In the genomic region with DNA sequence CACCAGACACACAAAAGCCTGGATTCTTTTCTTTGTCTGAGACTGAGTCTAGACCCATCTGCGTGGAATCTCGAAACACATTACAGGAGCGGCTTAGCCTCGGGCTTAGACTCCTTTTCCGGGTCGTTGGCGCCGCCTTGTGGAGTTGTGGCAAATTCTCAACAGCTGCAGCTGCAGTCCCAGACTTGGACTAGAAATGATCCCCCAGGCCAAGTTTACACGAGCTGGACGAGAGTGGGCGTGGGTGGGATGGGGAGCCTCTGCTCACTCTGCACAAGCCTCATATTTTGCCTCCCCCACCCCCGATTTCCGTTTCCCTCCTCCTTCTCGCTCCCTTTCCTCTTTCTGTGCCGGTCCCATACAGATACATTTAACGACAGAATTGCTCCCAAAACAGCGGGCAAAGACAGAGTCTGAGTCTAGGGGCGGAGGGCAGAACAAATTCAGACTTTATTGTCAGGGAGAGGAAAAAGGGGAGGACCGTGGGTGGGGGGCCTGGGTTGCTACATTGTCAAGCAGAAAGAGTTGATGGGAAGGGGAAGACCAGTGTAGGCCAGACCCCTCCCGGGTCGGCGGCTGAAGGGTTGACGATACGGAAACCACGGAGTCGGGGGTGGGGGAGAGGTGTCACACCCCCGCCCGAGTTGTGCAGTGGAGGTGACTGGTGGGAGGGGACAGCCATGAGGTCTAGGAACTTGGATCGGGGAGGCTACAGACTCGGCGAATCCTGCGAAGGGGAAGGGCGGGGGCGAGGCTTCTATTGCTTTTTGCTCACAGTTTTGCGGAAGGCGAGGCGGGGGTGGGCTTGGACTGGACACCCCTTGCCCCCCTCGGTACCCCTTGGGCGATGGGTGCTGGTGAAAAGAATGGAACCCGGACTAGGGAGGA, we compare ENCODE assay signal across 9 cellular contexts. TPM values are rescaled to one million over a fixed set of nuclear protein-coding genes. Genes with fewer than 3 reads are reported as not detected.
A peak's percentile ranks its signal among the peaks of the same experiment; 100 is the strongest.
DNase-seq lines count a peak whose midpoint lies in the region; ATAC-seq and TF ChIP-seq lines count a peak whose summit lies in the region.
"Had no signal": no experiment of that assay in that cellular context is flagged by ENCODE, and none has a peak within 500 bp of the region (broad histone marks: within the 10 kb centered on the region; RNA-seq: fewer than 3 reads in every experiment).

No MANE protein-coding gene starts in this region.

- DNase-seq in DMS 273 treated with DMSO at 0.1 percent for 48 hours (lab: John Stamatoyannopoulos, UW) (peak; percentile 54), Kasumi-1 (lab: John Stamatoyannopoulos, UW) (peak; percentile 93 to 94), RWPE1 (ENCODE audit: low spot score) (peak; percentile 74), foreskin keratinocyte (peak in 1 of 2 donors; percentile 68)
- DNase-seq in activated T-helper 9 cell treated with anti-CD3 and anti-CD28 coated beads, Interleukin-2, amount 50 U/mL, for 16 hours (ENCODE audit: low read depth), result peak; percentile 80

- POLR2A ChIA-PET in RWPE1 (lab: Yijun Ruan, JAX; ENCODE audit: low non-redundant PET), result no interaction called here

- peaks cover 11% of the 10 kb centered on the region for H3K4me1 ChIP-seq in foreskin keratinocyte
- peaks cover 66 to 72% of the 10 kb centered on the region in 2 experiments for H3K4me1 ChIP-seq in neutrophil (ENCODE audit: control insufficient read depth in 1 of 2, insufficient read depth in 1 of 2, low read depth in 1 of 2, low read length in 1 of 2)
- H3K4me1 ChIP-seq in stomach smooth muscle (ENCODE audit: control insufficient read depth, insufficient read depth, low read length), result peaks cover 36% of the 10 kb centered on the region

- H3K36me3 ChIP-seq in neutrophil (no peaks in the 10 kb centered on the region), stomach smooth muscle (ENCODE audit: control insufficient read depth in 2 of 2, insufficient read depth in 2 of 2, low read length in 2 of 2) (peaks cover 0 to 2% of the 10 kb centered on the region in 2 donors)

- H3K27me3 ChIP-seq in foreskin keratinocyte (no peaks in the 10 kb centered on the region), neutrophil (no peaks in the 10 kb centered on the region), stomach smooth muscle (ENCODE audit: control insufficient read depth in 1 of 2, insufficient read depth in 2 of 2, low read length in 2 of 2) (no peaks in the 10 kb centered on the region)

- peak; percentile 87 for TF ChIP-seq CTCF in RWPE1 (conservative IDR thresholded peaks at IDR 0.05; ENCODE audit: low read depth)
- TF ChIP-seq CTCF in foreskin keratinocyte (conservative IDR thresholded peaks at IDR 0.05), result peak; percentile 91
- peak; percentile 83 for TF ChIP-seq CTCF in neutrophil (IDR thresholded peaks at IDR 0.05)

- CTCF ChIA-PET in RWPE1 (lab: Yijun Ruan, JAX), result interaction anchor here (0.6 to 1.2 kb wide), 4 partner anchors 9 to 152 kb away, joined by 3 to 5 read pairs (median 4); no protein-coding TSS in a partner anchor

- no peaks in the 10 kb centered on the region for H3K9me3 ChIP-seq in neutrophil
- no peaks in the 10 kb centered on the region for H3K9me3 ChIP-seq in stomach smooth muscle (ENCODE audit: control insufficient read depth in 2 of 2, low read length in 2 of 2)

- peak overlapping the region; percentile 13 for H3K27ac ChIP-seq in RWPE1
- H3K27ac ChIP-seq in foreskin keratinocyte, result no peak overlapping the region
- peak overlapping the region; percentile 65 for H3K27ac ChIP-seq in neutrophil
- H3K27ac ChIP-seq in stomach smooth muscle (ENCODE audit: low read length), result peak overlapping the region; percentile 6

- H3K4me3 ChIP-seq in neutrophil (ENCODE audit: low read depth in 1 of 2, low read length in 1 of 2), result peak overlapping the region; percentile 49 to 54
- peak overlapping the region in 1 of 2 donors; percentile 55 for H3K4me3 ChIP-seq in stomach smooth muscle (ENCODE audit: low read length in 2 of 2)

- H3K9ac ChIP-seq in stomach smooth muscle (ENCODE audit: low read length in 2 of 2), result peak overlapping the region; percentile 16 to 55

- ATAC-seq in GM21576 (IDR thresholded peaks at IDR 0.05; ENCODE audit: unreplicated experiment), result peak; percentile 66
- peak; percentile 71 for ATAC-seq in foreskin keratinocyte

RNA-seq across cellular contexts. Expression of a gene that starts 4.7 kb away (rescaled TPM):
- 0.07 and 0.10 TPM in 2 replicates for total RNA-seq in foreskin keratinocyte
- 0.07 TPM in 2 replicates for polyA plus RNA-seq in foreskin keratinocyte
- total RNA-seq: temporal lobe had no signal

RNA-seq across cellular contexts. Expression of a gene that starts 15.6 kb away (rescaled TPM):
- total RNA-seq in foreskin keratinocyte, result 29.8 and 31.9 TPM in 2 replicates
- polyA plus RNA-seq in foreskin keratinocyte, result 77.1 and 81.3 TPM in 2 replicates

RNA-seq across cellular contexts. Expression of a gene that starts 44.0 kb away (rescaled TPM):
- total RNA-seq in foreskin keratinocyte, result 116 and 134 TPM in 2 replicates
- 140 and 149 TPM in 2 replicates for polyA plus RNA-seq in foreskin keratinocyte

RNA-seq across cellular contexts. Expression of a gene that starts 50.1 kb away (rescaled TPM):
- 111 and 175 TPM in 2 replicates for total RNA-seq in foreskin keratinocyte
- polyA plus RNA-seq in foreskin keratinocyte, result 77.3 and 104 TPM in 2 replicates
